In the genomic region with DNA sequence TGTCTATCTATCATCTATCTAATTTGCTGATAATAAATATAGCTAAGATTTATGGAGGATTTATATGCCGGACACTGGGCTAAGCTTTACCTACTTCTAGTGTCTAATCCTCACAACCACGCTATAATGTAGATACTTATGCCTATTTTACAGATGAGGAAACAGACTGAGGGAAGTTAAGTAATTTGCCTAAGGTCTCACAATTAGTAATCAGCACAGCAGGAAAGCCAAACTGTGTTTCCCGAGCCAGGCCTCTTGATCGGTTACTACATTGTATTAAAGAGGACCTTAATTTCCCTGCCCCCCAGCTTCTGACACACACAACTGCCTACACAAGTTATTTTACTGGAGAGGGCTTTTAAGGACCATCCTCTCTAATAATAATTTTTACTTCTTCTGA, we compare ENCODE assay signal across 21 cellular contexts. TPM values are rescaled to one million over a fixed set of nuclear protein-coding genes. Genes with fewer than 3 reads are reported as not detected.
DNase-seq lines count a peak whose midpoint lies in the region; ATAC-seq and TF ChIP-seq lines count a peak whose summit lies in the region.
"Had no signal": no experiment of that assay in that cellular context is flagged by ENCODE, and none has a peak within 500 bp of the region (broad histone marks: within the 10 kb centered on the region; RNA-seq: fewer than 3 reads in every experiment).

No MANE protein-coding gene starts in this region.

- no peaks in the 10 kb centered on the region for H3K9me3 Mint-ChIP-seq in activated naive CD8-positive, alpha-beta T cell treated with anti-CD3 and anti-CD28 coated beads, Interleukin-2, amount 50 U/mL, for 24 hours
- no peaks in the 10 kb centered on the region for H3K9me3 Mint-ChIP-seq in activated CD4-positive, alpha-beta memory T cell treated with anti-CD3 and anti-CD28 coated beads, Interleukin-2, amount 10 ng/mL, durations not matched to agents 7 days and 5 days
- H3K9me3 Mint-ChIP-seq: activated T-helper 2 cell treated with anti-CD3 and anti-CD28 coated beads, Interferon-gamma antibody, Interleukin-2, Interleukin-4, amounts not matched to agents 10 μg/mL and 5 μg/mL and 100 μg/mL, durations not matched to agents 14 hours and 24 hours and 36 hours; CD8-positive, alpha-beta memory T cell had no signal

- H3K27me3 ChIP-seq in body of pancreas (no peaks in the 10 kb centered on the region), heart right ventricle (peaks cover 0 to 64% (median 50%) of the 10 kb centered on the region in 7 donors)

- no peak overlapping the region for H3K4me3 ChIP-seq in body of pancreas
- H3K4me3 ChIP-seq in heart right ventricle = no peak overlapping the region
- H3K4me3 ChIP-seq: neural progenitor cell, suprapubic skin had no signal

- no peaks in the 10 kb centered on the region for H3K4me1 ChIP-seq in body of pancreas
- H3K4me1 ChIP-seq in heart right ventricle = no peaks in the 10 kb centered on the region
- H3K4me1 ChIP-seq: foreskin keratinocyte, suprapubic skin had no signal

- intact Hi-C loops in body of pancreas (cut with DNase I) (no loop called here), heart right ventricle (cut with DNase I) (no loop called here)

- peak; percentile 75 for ATAC-seq in GM18502 (IDR thresholded peaks at IDR 0.05; ENCODE audit: poor library complexity, unreplicated experiment)
- ATAC-seq in GM19452 (IDR thresholded peaks at IDR 0.05; ENCODE audit: unreplicated experiment) = peak; percentile 66
- peak; percentile 75 for ATAC-seq in HG03354 (IDR thresholded peaks at IDR 0.05; ENCODE audit: poor library complexity, severe bottlenecking, unreplicated experiment)
- peak; percentile 16 for ATAC-seq in body of pancreas
- no peak for ATAC-seq in activated naive CD8-positive, alpha-beta T cell treated with anti-CD3 and anti-CD28 coated beads, Interleukin-2, amount 50 U/mL, for 24 hours
- ATAC-seq in heart right ventricle = no peak
- no peak for ATAC-seq in HG03571 (IDR thresholded peaks at IDR 0.05; ENCODE audit: unreplicated experiment)
- ATAC-seq: activated CD4-positive, CD25-positive, alpha-beta regulatory T cell treated with anti-CD3 and anti-CD28 coated beads, Interleukin-2, amount 50 U/mL, for 24 hours; foreskin keratinocyte had no signal

- no peaks in the 10 kb centered on the region for H3K9me3 ChIP-seq in body of pancreas
- H3K9me3 ChIP-seq in heart right ventricle = peaks cover 0 to 9% (median 0%) of the 10 kb centered on the region in 11 donors
- H3K9me3 ChIP-seq: suprapubic skin had no signal

- H3K27ac ChIP-seq in body of pancreas = no peak overlapping the region
- no peak overlapping the region for H3K27ac ChIP-seq in heart right ventricle
- H3K27ac ChIP-seq: foreskin keratinocyte, neural progenitor cell, suprapubic skin had no signal

- POLR2A ChIA-PET in activated CD4-positive, alpha-beta memory T cell treated with anti-CD3 and anti-CD28 coated beads, Interleukin-2, amount 10 ng/mL, durations not matched to agents 7 days and 5 days (lab: Charles Lee) = no interaction called here

- CTCF ChIA-PET in activated CD4-positive, alpha-beta memory T cell treated with anti-CD3 and anti-CD28 coated beads, Interleukin-2, amount 10 ng/mL, durations not matched to agents 7 days and 5 days (lab: Charles Lee) = no interaction called here

- no peak overlapping the region for H3K4me3 Mint-ChIP-seq in activated naive CD8-positive, alpha-beta T cell treated with anti-CD3 and anti-CD28 coated beads, Interleukin-2, amount 50 U/mL, for 24 hours
- no peak overlapping the region for H3K4me3 Mint-ChIP-seq in activated CD4-positive, alpha-beta memory T cell treated with anti-CD3 and anti-CD28 coated beads, Interleukin-2, amount 10 ng/mL, durations not matched to agents 7 days and 5 days
- H3K4me3 Mint-ChIP-seq: CD8-positive, alpha-beta memory T cell; neural progenitor cell had no signal

- no peak for TF ChIP-seq POLR2A in body of pancreas (IDR thresholded peaks at IDR 0.05)

- H3K27me3 Mint-ChIP-seq in activated naive CD8-positive, alpha-beta T cell treated with anti-CD3 and anti-CD28 coated beads, Interleukin-2, amount 50 U/mL, for 24 hours = peaks cover 23% of the 10 kb centered on the region
- peaks cover 38% of the 10 kb centered on the region for H3K27me3 Mint-ChIP-seq in activated CD4-positive, alpha-beta memory T cell treated with anti-CD3 and anti-CD28 coated beads, Interleukin-2, amount 10 ng/mL, durations not matched to agents 7 days and 5 days

- WGBS in body of pancreas, 2 donors = 53 to 73% methylated on average over 4 of the region's 4 CpGs
- 59% methylated on average over 4 of the region's 4 CpGs for WGBS in heart right ventricle, 2 donors

- no peaks in the 10 kb centered on the region for H3K4me1 Mint-ChIP-seq in activated naive CD8-positive, alpha-beta T cell treated with anti-CD3 and anti-CD28 coated beads, Interleukin-2, amount 50 U/mL, for 24 hours
- H3K4me1 Mint-ChIP-seq in activated CD4-positive, alpha-beta memory T cell treated with anti-CD3 and anti-CD28 coated beads, Interleukin-2, amount 10 ng/mL, durations not matched to agents 7 days and 5 days = no peaks in the 10 kb centered on the region
- H3K4me1 Mint-ChIP-seq: CD8-positive, alpha-beta memory T cell had no signal

- TF ChIP-seq CTCF in body of pancreas (IDR thresholded peaks at IDR 0.05) (no peak), heart right ventricle (IDR thresholded peaks at IDR 0.05) (no peak)

- H3K36me3 Mint-ChIP-seq in activated naive CD8-positive, alpha-beta T cell treated with anti-CD3 and anti-CD28 coated beads, Interleukin-2, amount 50 U/mL, for 24 hours (ENCODE audit: low read depth) = no peaks in the 10 kb centered on the region
- no peaks in the 10 kb centered on the region for H3K36me3 Mint-ChIP-seq in activated CD4-positive, alpha-beta memory T cell treated with anti-CD3 and anti-CD28 coated beads, Interleukin-2, amount 10 ng/mL, durations not matched to agents 7 days and 5 days (ENCODE audit: low read depth)
- H3K36me3 Mint-ChIP-seq: CD8-positive, alpha-beta memory T cell; neural progenitor cell had no signal

- no peak overlapping the region for H3K27ac Mint-ChIP-seq in activated naive CD8-positive, alpha-beta T cell treated with anti-CD3 and anti-CD28 coated beads, Interleukin-2, amount 50 U/mL, for 24 hours
- no peak overlapping the region for H3K27ac Mint-ChIP-seq in activated CD4-positive, alpha-beta memory T cell treated with anti-CD3 and anti-CD28 coated beads, Interleukin-2, amount 10 ng/mL, durations not matched to agents 7 days and 5 days
- H3K27ac Mint-ChIP-seq: activated T-helper 2 cell treated with anti-CD3 and anti-CD28 coated beads, Interferon-gamma antibody, Interleukin-2, Interleukin-4, amounts not matched to agents 10 μg/mL and 5 μg/mL and 100 μg/mL, durations not matched to agents 14 hours and 24 hours and 36 hours; CD8-positive, alpha-beta memory T cell; neural progenitor cell had no signal

- no peak for DNase-seq in body of pancreas
- DNase-seq in activated naive CD8-positive, alpha-beta T cell treated with anti-CD3 and anti-CD28 coated beads, Interleukin-2, amount 50 U/mL, for 24 hours = no peak
- DNase-seq in heart right ventricle = no peak
- DNase-seq in activated CD4-positive, alpha-beta memory T cell treated with anti-CD3 and anti-CD28 coated beads, Interleukin-2, amount 10 ng/mL, durations not matched to agents 7 days and 5 days = no peak
- DNase-seq: CD8-positive, alpha-beta memory T cell; DMS79; foreskin keratinocyte; NCI-H187; NCI-H446; Right ventricle myocardium superior had no signal

- H3K36me3 ChIP-seq in body of pancreas (replicated peaks in 1 of 2; ENCODE audit: insufficient read depth in 1 of 2, low read depth in 2 of 2) (peaks cover 0 to 3% of the 10 kb centered on the region in 2 donors), heart right ventricle (no peaks in the 10 kb centered on the region)
- H3K36me3 ChIP-seq: neural progenitor cell, suprapubic skin had no signal

RNA-seq across cellular contexts. Expression of gene ONECUT1, which starts 40.9 kb away (rescaled TPM):
- total RNA-seq in body of pancreas = 100 to 1,000 TPM in 1 of 2 donors, 10 to 100 TPM in 1; 68.0 to 126 TPM
- under 1 TPM in 1 of 10 donors, not detected in 9; 0.20 TPM for total RNA-seq in heart right ventricle
- not detected for polyA plus RNA-seq in heart right ventricle
- not detected for total RNA-seq in activated CD4-positive, alpha-beta memory T cell treated with anti-CD3 and anti-CD28 coated beads, Interleukin-2, amount 10 ng/mL, durations not matched to agents 7 days and 5 days
- total RNA-seq: activated T-helper 2 cell treated with anti-CD3 and anti-CD28 coated beads, Interferon-gamma antibody, Interleukin-2, Interleukin-4, amounts not matched to agents 10 μg/mL and 5 μg/mL and 100 μg/mL, durations not matched to agents 14 hours and 24 hours and 36 hours; CD8-positive, alpha-beta memory T cell; dermis microvascular lymphatic vessel endothelial cell; foreskin keratinocyte; pulmonary artery endothelial cell; Right ventricle myocardium superior; T-helper 2 cell treated with Interferon-gamma antibody and Interleukin-4, amounts not matched to agents 100 ng/mL and 5 ng/mL, for 36 hours had no signal
- polyA plus RNA-seq: CD8-positive, alpha-beta memory T cell; foreskin keratinocyte had no signal

Comparison
In these comparisons a context has a peak if more than half of its experiments do, and no peak if none do; other contexts are left out.
1. ATAC-seq: peak in GM18502 (single experiment), GM19452 (single experiment), HG03354 (single experiment) and body of pancreas (single experiment); none in activated naive CD8-positive, alpha-beta T cell treated with anti-CD3 and anti-CD28 coated beads, Interleukin-2, amount 50 U/mL, for 24 hours (single experiment), heart right ventricle (0 of 8) and HG03571 (single experiment).
2. RNA of gene ONECUT1, which starts 40.9 kb away (total RNA-seq): 68.0 to 126 TPM in body of pancreas; not detected in activated CD4-positive, alpha-beta memory T cell treated with anti-CD3 and anti-CD28 coated beads, Interleukin-2, amount 10 ng/mL, durations not matched to agents 7 days and 5 days and 0.20 TPM in heart right ventricle; every median in the first group is over 10 times any median in the second.